21 cellular contexts compared by ENCODE assay signal in the genomic region with DNA sequence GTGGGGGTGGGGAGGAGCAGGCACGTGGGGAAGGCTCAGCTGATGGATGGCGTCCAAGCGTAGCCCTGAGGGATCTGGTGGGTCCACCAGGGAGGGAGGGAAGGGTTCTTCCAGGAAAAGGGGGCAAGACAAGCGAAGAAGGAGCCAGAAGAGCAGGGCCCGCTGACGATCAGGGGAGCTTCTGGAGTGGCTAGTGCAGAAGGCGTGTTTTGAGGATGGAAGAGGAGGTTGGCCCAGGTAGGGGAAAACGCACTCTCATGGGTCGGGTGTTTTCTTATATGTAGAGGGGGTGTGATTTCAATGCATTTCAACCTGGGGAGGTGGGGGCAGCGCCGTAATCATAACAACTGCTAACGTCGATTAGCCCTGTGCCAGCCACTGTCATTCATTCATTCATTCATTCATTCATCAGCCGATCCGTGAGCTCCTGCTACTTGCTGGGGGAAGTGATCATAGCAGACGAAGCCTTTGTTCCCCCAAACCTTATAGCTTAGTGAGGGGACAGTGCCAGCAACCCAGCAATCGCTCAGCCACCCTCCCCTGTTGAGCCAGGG.
"Had no signal": no experiment of that assay in that cellular context is flagged by ENCODE, and none has a peak within 500 bp of the region (broad histone marks: within the 10 kb centered on the region; RNA-seq: fewer than 3 reads in every experiment).

No MANE protein-coding gene starts in this region.

- H3K4me1 Mint-ChIP-seq: naive thymus-derived CD8-positive, alpha-beta T cell had no signal

- H3K27me3 ChIP-seq: dorsolateral prefrontal cortex, gastroesophageal sphincter, heart left ventricle, hepatocyte, neutrophil, right lobe of liver, stomach, thyroid gland had no signal

- H3K27me3 Mint-ChIP-seq: naive thymus-derived CD8-positive, alpha-beta T cell had no signal

- H3K36me3 Mint-ChIP-seq: naive thymus-derived CD8-positive, alpha-beta T cell had no signal

- H3K4me3 Mint-ChIP-seq: naive thymus-derived CD8-positive, alpha-beta T cell; nephron progenitor cell; type B pancreatic cell had no signal

- H3K27ac Mint-ChIP-seq: nephron progenitor cell, progenitor cell of endocrine pancreas, type B pancreatic cell had no signal

- H2AFZ ChIP-seq: hepatocyte, parathyroid adenoma had no signal

- H3K79me2 ChIP-seq: hepatocyte had no signal

- H3K4me1 ChIP-seq: foreskin keratinocyte, gastroesophageal sphincter, parathyroid adenoma, right lobe of liver, stomach had no signal

- H3K9me3 Mint-ChIP-seq: naive thymus-derived CD8-positive, alpha-beta T cell; nephron progenitor cell; type B pancreatic cell had no signal

- H3K9ac ChIP-seq: parathyroid adenoma had no signal

- H3K9me3 ChIP-seq: gastroesophageal sphincter, heart left ventricle, neutrophil, right lobe of liver, stomach, thyroid gland had no signal

- H3K4me2 ChIP-seq: hepatocyte had no signal

- DNase-seq: dorsolateral prefrontal cortex; effector CD4-positive, alpha-beta T cell; foreskin keratinocyte; naive thymus-derived CD8-positive, alpha-beta T cell; nephron progenitor cell; right lobe of liver; small intestine; stimulated activated CD4-positive, alpha-beta T cell treated with anti-CD3 and anti-CD28 coated beads, Interleukin-15, amount 100 ng/mL, for 24 hours; stimulated activated CD4-positive, alpha-beta T cell treated with anti-CD3 and anti-CD28 coated beads, Interleukin-2, amount 100 ng/mL, for 48 hours; stimulated activated CD8-positive, alpha-beta memory T cell treated with anti-CD3 and anti-CD28 coated beads, Interleukin-4, amount 100 ng/mL, for 48 hours; stimulated activated naive CD4-positive, alpha-beta T cell; stomach; thyroid gland had no signal

- H3K27ac ChIP-seq: dorsolateral prefrontal cortex, epithelial cell of prostate, foreskin keratinocyte, gastroesophageal sphincter, hepatocyte, neutrophil, parathyroid adenoma, right lobe of liver, stomach, thyroid gland had no signal

- H3K36me3 ChIP-seq: gastroesophageal sphincter, heart left ventricle, neutrophil, right lobe of liver, stomach, thyroid gland had no signal

- H3K4me3 ChIP-seq: dorsolateral prefrontal cortex, gastroesophageal sphincter, heart left ventricle, hepatocyte, right lobe of liver, stomach, thyroid gland had no signal
